Comparison of ENCODE assay signal across 8 cellular contexts in the genomic region with DNA sequence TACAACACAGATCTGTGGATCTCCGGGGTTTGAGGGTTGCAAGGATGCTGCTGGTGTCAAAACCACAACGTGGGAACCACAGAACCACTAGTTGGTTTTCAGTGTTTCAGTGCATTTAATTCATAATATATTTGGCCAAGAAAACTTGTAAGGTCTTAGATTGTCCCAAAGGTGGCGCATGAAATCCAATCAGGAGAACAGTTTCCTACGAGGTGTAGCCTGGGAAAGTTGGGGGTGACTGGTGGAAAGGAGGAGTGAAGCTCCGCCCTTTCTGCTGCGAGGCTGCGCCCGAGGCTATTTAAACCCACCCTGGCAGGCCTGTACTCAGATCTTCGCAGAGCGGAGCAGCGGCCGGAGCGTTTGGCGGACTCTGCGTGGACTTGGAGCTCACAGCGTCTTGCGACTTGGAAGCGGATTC. TPM values are rescaled to one million over a fixed set of nuclear protein-coding genes. Genes with fewer than 3 reads are reported as not detected.
DNase-seq lines count a peak whose midpoint lies in the region; ATAC-seq and TF ChIP-seq lines count a peak whose summit lies in the region.
"Not testable (repeated sequence)": the region's sequence is repeated elsewhere in the genome, so short reads cannot be mapped to it uniquely, and the experiment has no call there.

No MANE protein-coding gene starts in this region.

- not testable (repeated sequence) for H3K9ac ChIP-seq in DND-41 (ENCODE audit: low read depth, low read length)

- ATAC-seq in DND-41 (ENCODE audit: insufficient read depth, low read depth); activated naive CD8-positive, alpha-beta T cell treated with anti-CD3 and anti-CD28 coated beads, Interleukin-2, amount 10 ng/mL, durations not matched to agents 7 days and 5 days (ENCODE audit: low read depth): not testable (repeated sequence)

- peak; percentile 55 for TF ChIP-seq CTCF in DND-41 (IDR thresholded peaks at IDR 0.05; ENCODE audit: borderline replicate concordance, extremely low read depth, low read length, poor library complexity, severe bottlenecking)
- not testable (repeated sequence) for TF ChIP-seq CTCF in esophagus muscularis mucosa (IDR thresholded peaks at IDR 0.05); suprapubic skin (IDR thresholded peaks at IDR 0.05)

- not testable (repeated sequence) for TF ChIP-seq EP300 in esophagus muscularis mucosa (IDR thresholded peaks at IDR 0.05); suprapubic skin (IDR thresholded peaks at IDR 0.05)

- H3K4me1 ChIP-seq in DND-41 (ENCODE audit: insufficient read depth, low read length), result peaks cover 17% of the 10 kb centered on the region
- H3K4me1 ChIP-seq in esophagus muscularis mucosa, suprapubic skin: not testable (repeated sequence)

- H3K9me3 ChIP-seq in DND-41 (ENCODE audit: insufficient read depth, low read length, severe bottlenecking); esophagus muscularis mucosa; suprapubic skin: not testable (repeated sequence)

- not testable (repeated sequence) for H3K4me3 ChIP-seq in DND-41 (ENCODE audit: low read depth in 1 of 2, low read length in 2 of 2); esophagus muscularis mucosa; suprapubic skin

- not testable (repeated sequence) for H3K27ac Mint-ChIP-seq in activated CD4-positive, alpha-beta T cell treated with anti-CD3 and anti-CD28 coated beads, Interleukin-2, amount 10 ng/mL, durations not matched to agents 24 days and 14 days; activated naive CD8-positive, alpha-beta T cell treated with anti-CD3 and anti-CD28 coated beads, Interleukin-2, amount 10 ng/mL, durations not matched to agents 7 days and 5 days

- H2AFZ ChIP-seq in DND-41 (ENCODE audit: low read depth, low read length), result not testable (repeated sequence)

- H3K4me2 ChIP-seq in DND-41 (ENCODE audit: insufficient read depth, low read length), result peak overlapping the region; percentile 51; the same call in 1 of the 2 replicates

- not testable (repeated sequence) for H3K27ac ChIP-seq in DND-41 (ENCODE audit: low read length); esophagus muscularis mucosa (replicated peaks in 1 of 4); suprapubic skin

- H4K20me1 ChIP-seq in DND-41 (ENCODE audit: insufficient read depth, low read length), result not testable (repeated sequence)

- H3K36me3 ChIP-seq in DND-41 (ENCODE audit: insufficient read depth, low read length); esophagus muscularis mucosa; suprapubic skin: not testable (repeated sequence)

- DNase-seq in DND-41 (peak; percentile 72), NAMALWA (ENCODE audit: low spot score) (peak; percentile 20), esophagus muscularis mucosa (ENCODE audit: extremely low spot score) (peak; percentile 93), islet precursor cell (peak; percentile 77), posterior cingulate gyrus (peak; percentile 15 to 97 (median 62)), suprapubic skin (ENCODE audit: low spot score in 2 of 2) (peak; percentile 88 to 96)
- DNase-seq in activated CD4-positive, alpha-beta T cell treated with anti-CD3 and anti-CD28 coated beads, Interleukin-2, amount 10 ng/mL, durations not matched to agents 24 days and 14 days, result peak; percentile 72
- peak; percentile 34 for DNase-seq in activated naive CD8-positive, alpha-beta T cell treated with anti-CD3 and anti-CD28 coated beads, Interleukin-2, amount 10 ng/mL, durations not matched to agents 7 days and 5 days

- not testable (repeated sequence) for H3K4me1 Mint-ChIP-seq in activated CD4-positive, alpha-beta T cell treated with anti-CD3 and anti-CD28 coated beads, Interleukin-2, amount 10 ng/mL, durations not matched to agents 24 days and 14 days; activated naive CD8-positive, alpha-beta T cell treated with anti-CD3 and anti-CD28 coated beads, Interleukin-2, amount 10 ng/mL, durations not matched to agents 7 days and 5 days

- H3K36me3 Mint-ChIP-seq in activated CD4-positive, alpha-beta T cell treated with anti-CD3 and anti-CD28 coated beads, Interleukin-2, amount 10 ng/mL, durations not matched to agents 24 days and 14 days (ENCODE audit: low read depth); activated naive CD8-positive, alpha-beta T cell treated with anti-CD3 and anti-CD28 coated beads, Interleukin-2, amount 10 ng/mL, durations not matched to agents 7 days and 5 days: not testable (repeated sequence)

- not testable (repeated sequence) for H3K9me3 Mint-ChIP-seq in activated CD4-positive, alpha-beta T cell treated with anti-CD3 and anti-CD28 coated beads, Interleukin-2, amount 10 ng/mL, durations not matched to agents 24 days and 14 days; activated naive CD8-positive, alpha-beta T cell treated with anti-CD3 and anti-CD28 coated beads, Interleukin-2, amount 10 ng/mL, durations not matched to agents 7 days and 5 days

- WGBS in esophagus muscularis mucosa, result 80% methylated on average over 18 of the region's 18 CpGs
- WGBS in suprapubic skin, result 84% methylated on average over 18 of the region's 18 CpGs

- not testable (repeated sequence) for H3K27me3 ChIP-seq in DND-41 (ENCODE audit: insufficient read depth, low read length, poor library complexity); esophagus muscularis mucosa; suprapubic skin

- POLR2A ChIA-PET in activated naive CD8-positive, alpha-beta T cell treated with anti-CD3 and anti-CD28 coated beads, Interleukin-2, amount 10 ng/mL, durations not matched to agents 7 days and 5 days (lab: Charles Lee), result not testable (repeated sequence)

- not testable (repeated sequence) for H3K4me3 Mint-ChIP-seq in activated CD4-positive, alpha-beta T cell treated with anti-CD3 and anti-CD28 coated beads, Interleukin-2, amount 10 ng/mL, durations not matched to agents 24 days and 14 days; activated naive CD8-positive, alpha-beta T cell treated with anti-CD3 and anti-CD28 coated beads, Interleukin-2, amount 10 ng/mL, durations not matched to agents 7 days and 5 days

- not testable (repeated sequence) for H3K79me2 ChIP-seq in DND-41 (ENCODE audit: insufficient read depth, low read length)

- intact Hi-C loops in activated CD4-positive, alpha-beta T cell treated with anti-CD3 and anti-CD28 coated beads, Interleukin-2, amount 10 ng/mL, durations not matched to agents 24 days and 14 days (cut with micrococcal nuclease); esophagus muscularis mucosa (cut with DNase I); posterior cingulate gyrus (cut with DNase I): not testable (repeated sequence)

- not testable (repeated sequence) for TF ChIP-seq POLR2A in esophagus muscularis mucosa (IDR thresholded peaks at IDR 0.05; ENCODE audit: low read depth); suprapubic skin (IDR thresholded peaks at IDR 0.05)

- peaks cover 25% of the 10 kb centered on the region for H3K27me3 Mint-ChIP-seq in activated CD4-positive, alpha-beta T cell treated with anti-CD3 and anti-CD28 coated beads, Interleukin-2, amount 10 ng/mL, durations not matched to agents 24 days and 14 days
- peaks cover 35% of the 10 kb centered on the region for H3K27me3 Mint-ChIP-seq in activated naive CD8-positive, alpha-beta T cell treated with anti-CD3 and anti-CD28 coated beads, Interleukin-2, amount 10 ng/mL, durations not matched to agents 7 days and 5 days

RNA-seq across cellular contexts. Expression of gene PSMD14, which starts 27.3 kb away (rescaled TPM):
- 111 and 113 TPM in 2 replicates for total RNA-seq in activated CD4-positive, alpha-beta T cell treated with anti-CD3 and anti-CD28 coated beads, Interleukin-2, amount 10 ng/mL, durations not matched to agents 24 days and 14 days
- total RNA-seq in activated naive CD8-positive, alpha-beta T cell treated with anti-CD3 and anti-CD28 coated beads, Interleukin-2, amount 10 ng/mL, durations not matched to agents 7 days and 5 days, result 10 to 100 TPM; 46.4 to 48.1 TPM
- 10 to 100 TPM; 26.1 to 46.2 (median 35.7) TPM for total RNA-seq in esophagus muscularis mucosa
- 10 to 100 TPM; 21.1 to 51.0 (median 50.1) TPM for total RNA-seq in suprapubic skin

Comparison
In these comparisons a context has a peak if more than half of its experiments do, and no peak if none do; other contexts are left out.
1. DNase-seq: peak in every context shown above with its lines; median percentile 93 in esophagus muscularis mucosa; 92 in suprapubic skin; 77 in islet precursor cell; 72 in DND-41; 72 in activated CD4-positive, alpha-beta T cell treated with anti-CD3 and anti-CD28 coated beads, Interleukin-2, amount 10 ng/mL, durations not matched to agents 24 days and 14 days; 62 in posterior cingulate gyrus; 34 in activated naive CD8-positive, alpha-beta T cell treated with anti-CD3 and anti-CD28 coated beads, Interleukin-2, amount 10 ng/mL, durations not matched to agents 7 days and 5 days; 20 in NAMALWA.